Comparison of ENCODE assay signal across 16 cellular contexts in genomic region chr13:39685652-39686051, GRCh38.
"Had no signal": no experiment of that assay in that cellular context is flagged by ENCODE, and none has a peak within 500 bp of the region (broad histone marks: within the 10 kb centered on the region; RNA-seq: fewer than 3 reads in every experiment).

No MANE protein-coding gene starts in this region.

- H3K27ac ChIP-seq: cardiac muscle cell, left ventricle myocardium inferior, tibial artery had no signal

- H3K4me3 ChIP-seq: cardiac muscle cell, left ventricle myocardium inferior, tibial artery had no signal

- H3K27me3 ChIP-seq: cardiac muscle cell, tibial artery had no signal

- DNase-seq: activated CD4-positive, alpha-beta memory T cell treated with anti-CD3 and anti-CD28 coated beads for 36 hours; activated CD4-positive, alpha-beta T cell treated with anti-CD3 and anti-CD28 coated beads for 4 hours; activated CD8-positive, alpha-beta memory T cell treated with anti-CD3 and anti-CD28 coated beads, Interleukin-2, amount 10 ng/mL, durations not matched to agents 7 days and 5 days; activated naive CD8-positive, alpha-beta T cell treated with anti-CD3 and anti-CD28 coated beads for 36 hours; amygdala; immature natural killer cell; kidney glomerular epithelial cell; left ventricle myocardium inferior; mammary epithelial cell; midbrain; nucleus accumbens; stimulated activated CD4-positive, alpha-beta T cell treated with anti-CD3 and anti-CD28 coated beads, Interleukin-2, amount 100 ng/mL, for 24 hours; stimulated activated naive CD4-positive, alpha-beta T cell treated with Interleukin-2 at 50 U/mL for 16 hours; tibial artery had no signal

- ATAC-seq: activated CD8-positive, alpha-beta memory T cell treated with anti-CD3 and anti-CD28 coated beads, Interleukin-2, amount 10 ng/mL, durations not matched to agents 7 days and 5 days; WTC11 had no signal

- H3K4me1 ChIP-seq: tibial artery had no signal

- H3K9me3 ChIP-seq: tibial artery had no signal
